ENCODE assay signal across 14 cellular contexts in genomic region chr1:8443558-8444194, GRCh38.
A peak's percentile ranks its signal among the peaks of the same experiment; 100 is the strongest.
DNase-seq lines count a peak whose midpoint lies in the region; ATAC-seq, FAIRE-seq and TF ChIP-seq lines count a peak whose summit lies in the region.
"Had no signal": no experiment of that assay in that cellular context is flagged by ENCODE, and none has a peak within 500 bp of the region (broad histone marks: within the 10 kb centered on the region; RNA-seq: fewer than 3 reads in every experiment).

No MANE protein-coding gene starts in this region.

- TF ChIP-seq RAD21 in GM12878 (IDR thresholded peaks at IDR 0.05; ENCODE audit: insufficient read depth, low read depth, low read length) (no peak), HepG2 (CRISPR knock-in tag; IDR thresholded peaks at IDR 0.05) (no peak)

- intact Hi-C loops in GM12878 (cut with micrococcal nuclease; ENCODE audit: unreplicated experiment): no loop called here
- intact Hi-C loops in HepG2 (cut with micrococcal nuclease; ENCODE audit: unreplicated experiment): no loop called here

- in situ Hi-C loops in KBM-7 (cut with MboI; ENCODE audit: low pct_unique_long_range_greater_than_20kb, low sequenced_read_pairs): no loop called here
- in situ Hi-C loops in GM12878 (cut with MboI): no loop called here
- in situ Hi-C loops in HepG2 (cut with HindIII; ENCODE audit: extremely low pct_ligation_motif_present, low pct_unique_long_range_greater_than_20kb): no loop called here

- no peaks in the 10 kb centered on the region for H3K79me2 ChIP-seq in GM12878 (ENCODE audit: control insufficient read depth, insufficient read depth, low read length)
- no peaks in the 10 kb centered on the region for H3K79me2 ChIP-seq in HepG2 (ENCODE audit: insufficient read depth, low read length)

- H3K4me3 ChIP-seq in GM12878 (no peak overlapping the region), HepG2 (replicated peaks in 1 of 3; ENCODE audit: insufficient read depth in 1 of 3, low read depth in 2 of 3, low read length in 3 of 3) (no peak overlapping the region), tibial nerve (no peak overlapping the region)
- H3K4me3 ChIP-seq: esophagus muscularis mucosa had no signal

- H3K9me3 Mint-ChIP-seq in effector memory CD8-positive, alpha-beta T cell: no peaks in the 10 kb centered on the region
- H3K9me3 Mint-ChIP-seq: activated T-helper 1 cell treated with anti-CD3 and anti-CD28 coated beads, Interleukin-12 subunit alpha, Interleukin-12 subunit beta, Interleukin-2, Interleukin-4 antibody, amounts not matched to agents 30 ng/mL and 10 ng/mL and 1 ng/mL, durations not matched to agents 14 hours and 24 hours and 36 hours had no signal

- H3K27me3 ChIP-seq in GM12878 (replicated peaks in 1 of 2; ENCODE audit: control insufficient read depth in 2 of 2, insufficient read depth in 2 of 2, low read length in 1 of 2) (no peaks in the 10 kb centered on the region), HepG2 (ENCODE audit: control insufficient read depth in 1 of 2, insufficient read depth in 2 of 2, low read length in 2 of 2) (no peaks in the 10 kb centered on the region), tibial nerve (no peaks in the 10 kb centered on the region)
- H3K27me3 ChIP-seq: esophagus muscularis mucosa had no signal

- no peak overlapping the region for H3K27ac ChIP-seq in GM12878 (ENCODE audit: control insufficient read depth, insufficient read depth)
- H3K27ac ChIP-seq in HepG2 (ENCODE audit: extremely low read length, insufficient read depth, low read length): no peak overlapping the region
- H3K27ac ChIP-seq in tibial nerve: no peak overlapping the region
- H3K27ac ChIP-seq: esophagus muscularis mucosa had no signal

- TF ChIP-seq POLR2A in GM12878 (IDR thresholded peaks at IDR 0.05; ENCODE audit: low read depth, low read length) (no peak), HepG2 (IDR thresholded peaks at IDR 0.05; ENCODE audit: insufficient read depth in 1 of 2, low read depth in 2 of 2, low read length in 2 of 2) (no peak), tibial nerve (IDR thresholded peaks at IDR 0.05) (no peak)

- H2AFZ ChIP-seq in GM12878 (ENCODE audit: control insufficient read depth, low read depth, low read length) (no peak overlapping the region), HepG2 (ENCODE audit: low read length) (no peak overlapping the region)

- POLR2A ChIA-PET in GM12878 (lab: Charles Lee) (no interaction called here), HepG2 (lab: Yijun Ruan, JAX) (no interaction called here)

- RAD21 ChIA-PET in GM12878 (lab: Charles Lee; ENCODE audit: unreplicated experiment): no interaction called here

- H3K4me1 ChIP-seq in GM12878 (ENCODE audit: control insufficient read depth, insufficient read depth, low read length) (peaks cover 7% of the 10 kb centered on the region), HepG2 (ENCODE audit: insufficient read depth, low read length) (no peaks in the 10 kb centered on the region; the same call in 1 of the 2 replicates), tibial nerve (peaks cover 0 to 45% (median 16%) of the 10 kb centered on the region in 4 donors)

- H3K9me3 ChIP-seq in GM12878 (replicated peaks; ENCODE audit: control insufficient read depth, insufficient read depth, low read length): no peaks in the 10 kb centered on the region; the same call in 2 of the 3 replicates
- no peaks in the 10 kb centered on the region for H3K9me3 ChIP-seq in HepG2 (ENCODE audit: low read length)
- H3K9me3 ChIP-seq in tibial nerve: no peaks in the 10 kb centered on the region
- H3K9me3 ChIP-seq: esophagus muscularis mucosa had no signal

- WGBS in GM12878 (ENCODE audit: insufficient coverage, insufficient replicate concordance, low lambda C conversion rate, missing lambda C conversion rate): 94% methylated on average over 1 of the region's 1 CpG
- 100% methylated on average over 1 of the region's 1 CpG for WGBS in HepG2 (ENCODE audit: low lambda C conversion rate)
- 53 to 67% methylated on average over 1 of the region's 1 CpG for WGBS in tibial nerve, 2 donors

- CTCF ChIA-PET in GM12878 (lab: Yijun Ruan, JAX): interaction anchor here (0.6 to 2.5 kb wide), 3 partner anchors 13 to 406 kb away, joined by 3 to 10 read pairs (median 3); no protein-coding TSS in a partner anchor
- CTCF ChIA-PET in HepG2 (lab: Yijun Ruan, JAX; ENCODE audit: low intra/inter-chr PET ratio, low total read pairs): no interaction called here

- TF ChIP-seq CTCF in GM12878 (IDR thresholded peaks at IDR 0.05 in 2 of 3, conservative IDR thresholded peaks at IDR 0.05 in 1 of 3; ENCODE audit: control insufficient read depth in 2 of 3, extremely low read depth in 1 of 3, insufficient read depth in 1 of 3, low read depth in 3 of 3, low read length in 3 of 3) (peak in 1 of 3 experiments; percentile 20; a peak in 1 of 6 replicates), HepG2 (CRISPR knock-in tag; IDR thresholded peaks at IDR 0.05) (no peak), tibial nerve (IDR thresholded peaks at IDR 0.05) (peak in 2 of 5 experiments; percentile 10 to 27)

- H4K20me1 ChIP-seq in GM12878 (ENCODE audit: control insufficient read depth, insufficient read depth) (no peaks in the 10 kb centered on the region), HepG2 (ENCODE audit: insufficient read depth, low read length) (peaks cover 8% of the 10 kb centered on the region; the same call in 1 of the 2 replicates)

- DNase-seq in EH (ENCODE audit: low read depth) (peak; percentile 40), KBM-7 (peak; percentile 28), GM12878 (ENCODE audit: low read depth, low spot score) (no peak), HepG2 (ENCODE audit: low spot score) (no peak), putamen (ENCODE audit: low spot score) (no peak), tibial nerve (ENCODE audit: low spot score in 2 of 2) (no peak), NCI-H1105 (lab: John Stamatoyannopoulos, UW) (no peak)
- DNase-seq in effector memory CD8-positive, alpha-beta T cell: no peak
- DNase-seq: CD4-positive, CD25-positive, alpha-beta regulatory T cell; NCI-H2227 treated with DMSO at 0.1 percent for 48 hours; stimulated activated CD4-positive, alpha-beta T cell treated with anti-CD3 and anti-CD28 coated beads, Interleukin-15, amount 100 ng/mL, for 24 hours had no signal

- H3K36me3 Mint-ChIP-seq in effector memory CD8-positive, alpha-beta T cell (ENCODE audit: insufficient read depth): no peaks in the 10 kb centered on the region

- H3K4me1 Mint-ChIP-seq in effector memory CD8-positive, alpha-beta T cell (ENCODE audit: low read depth in 2 of 2): peaks cover 18 to 19% of the 10 kb centered on the region in 2 donors

- no peak for FAIRE-seq in GM12878 (lab: Jason Lieb, UNC)
- no peak for FAIRE-seq in HepG2 (lab: Jason Lieb, UNC)
- FAIRE-seq: GM19239 had no signal

- no peak overlapping the region for H3K27ac Mint-ChIP-seq in effector memory CD8-positive, alpha-beta T cell
- H3K27ac Mint-ChIP-seq: activated T-helper 1 cell treated with anti-CD3 and anti-CD28 coated beads, Interleukin-12 subunit alpha, Interleukin-12 subunit beta, Interleukin-2, Interleukin-4 antibody, amounts not matched to agents 30 ng/mL and 10 ng/mL and 1 ng/mL, durations not matched to agents 14 hours and 24 hours and 36 hours; CD4-positive, CD25-positive, alpha-beta regulatory T cell had no signal

- SMC1A ChIA-PET in GM12878 (lab: Charles Lee; ENCODE audit: uncharacterized antibody, unreplicated experiment): interaction anchor here (0.6 to 1.4 kb wide), 4 partner anchors 10 to 278 kb away, joined by 3 to 4 read pairs (median 3); no protein-coding TSS in a partner anchor

- H3K9ac ChIP-seq in GM12878 (ENCODE audit: control insufficient read depth, insufficient read depth, low read length) (no peak overlapping the region), HepG2 (ENCODE audit: insufficient read depth, low read depth, low read length) (no peak overlapping the region)

- H3K36me3 ChIP-seq in GM12878 (ENCODE audit: control insufficient read depth in 2 of 2, insufficient read depth in 2 of 2, low read length in 1 of 2) (peaks cover 0 to 4% of the 10 kb centered on the region in 2 experiments; a peak in 1 of 4 replicates), HepG2 (replicated peaks in 1 of 2; ENCODE audit: control insufficient read depth in 1 of 2, insufficient read depth in 2 of 2, low read length in 2 of 2) (peaks cover 11 to 24% of the 10 kb centered on the region in 2 experiments), tibial nerve (peaks cover 0 to 5% (median 0%) of the 10 kb centered on the region in 3 donors)

- H3K27me3 Mint-ChIP-seq in effector memory CD8-positive, alpha-beta T cell: no peaks in the 10 kb centered on the region
- H3K27me3 Mint-ChIP-seq: CD4-positive, CD25-positive, alpha-beta regulatory T cell had no signal

- no peak overlapping the region for H3K4me3 Mint-ChIP-seq in effector memory CD8-positive, alpha-beta T cell
- H3K4me3 Mint-ChIP-seq: activated T-helper 1 cell treated with anti-CD3 and anti-CD28 coated beads, Interleukin-12 subunit alpha, Interleukin-12 subunit beta, Interleukin-2, Interleukin-4 antibody, amounts not matched to agents 30 ng/mL and 10 ng/mL and 1 ng/mL, durations not matched to agents 14 hours and 24 hours and 36 hours; CD4-positive, CD25-positive, alpha-beta regulatory T cell had no signal

- TF ChIP-seq EP300 in GM12878 (IDR thresholded peaks at IDR 0.05; ENCODE audit: borderline replicate concordance in 1 of 2, control insufficient read depth in 1 of 2, low read depth in 2 of 2, low read length in 2 of 2) (no peak), HepG2 (IDR thresholded peaks at IDR 0.05; ENCODE audit: low read depth in 2 of 2, low read length in 2 of 2) (no peak), HepG2 (CRISPR knock-in tag; IDR thresholded peaks at IDR 0.05; ENCODE audit: borderline replicate concordance) (no peak), tibial nerve (IDR thresholded peaks at IDR 0.05) (no peak)

- H3K4me2 ChIP-seq in GM12878 (ENCODE audit: control insufficient read depth, insufficient read depth) (no peak overlapping the region), HepG2 (ENCODE audit: low read depth, low read length) (no peak overlapping the region)

- BruUV-seq in GM12878 (replicated peaks; lab: Mats Ljungman, UMichigan) (no TSS peak), HepG2 (replicated peaks; lab: Mats Ljungman, UMichigan) (no TSS peak)

- peak; percentile 40 for ATAC-seq in GM12878
- peak; percentile 54; the same call in 2 of the 3 replicates for ATAC-seq in HepG2
- ATAC-seq in effector memory CD8-positive, alpha-beta T cell (replicated peaks): no peak

TF ChIP-seq in HepG2, 621 proteins besides CTCF, POLR2A, EP300 and RAD21:
- TF ChIP-seq NR3C1 (CRISPR knock-in tag; IDR thresholded peaks at IDR 0.05) (no peak), MTF2 (CRISPR knock-in tag; IDR thresholded peaks at IDR 0.05; ENCODE audit: borderline replicate concordance) (no peak), MED13 (CRISPR knock-in tag; IDR thresholded peaks at IDR 0.05) (no peak), KDM4B (CRISPR knock-in tag; IDR thresholded peaks at IDR 0.05) (no peak), PAWR (CRISPR knock-in tag; IDR thresholded peaks at IDR 0.05; ENCODE audit: borderline replicate concordance) (no peak), MAX (IDR thresholded peaks at IDR 0.05) (no peak), ZNF7 (CRISPR knock-in tag; IDR thresholded peaks at IDR 0.05) (no peak)
TF ChIP-seq in HepG2: peak in this region for 0.

Comparison
In these comparisons a context has a peak if more than half of its experiments do, and no peak if none do; other contexts are left out.
1. DNase-seq: peak in EH (single experiment) and KBM-7 (single experiment); none in GM12878 (single experiment), HepG2 (single experiment), effector memory CD8-positive, alpha-beta T cell (0 of 3), putamen (single experiment), tibial nerve (0 of 2) and NCI-H1105 (single experiment).